ENCODE assay signal across 8 cellular contexts in the genomic region with DNA sequence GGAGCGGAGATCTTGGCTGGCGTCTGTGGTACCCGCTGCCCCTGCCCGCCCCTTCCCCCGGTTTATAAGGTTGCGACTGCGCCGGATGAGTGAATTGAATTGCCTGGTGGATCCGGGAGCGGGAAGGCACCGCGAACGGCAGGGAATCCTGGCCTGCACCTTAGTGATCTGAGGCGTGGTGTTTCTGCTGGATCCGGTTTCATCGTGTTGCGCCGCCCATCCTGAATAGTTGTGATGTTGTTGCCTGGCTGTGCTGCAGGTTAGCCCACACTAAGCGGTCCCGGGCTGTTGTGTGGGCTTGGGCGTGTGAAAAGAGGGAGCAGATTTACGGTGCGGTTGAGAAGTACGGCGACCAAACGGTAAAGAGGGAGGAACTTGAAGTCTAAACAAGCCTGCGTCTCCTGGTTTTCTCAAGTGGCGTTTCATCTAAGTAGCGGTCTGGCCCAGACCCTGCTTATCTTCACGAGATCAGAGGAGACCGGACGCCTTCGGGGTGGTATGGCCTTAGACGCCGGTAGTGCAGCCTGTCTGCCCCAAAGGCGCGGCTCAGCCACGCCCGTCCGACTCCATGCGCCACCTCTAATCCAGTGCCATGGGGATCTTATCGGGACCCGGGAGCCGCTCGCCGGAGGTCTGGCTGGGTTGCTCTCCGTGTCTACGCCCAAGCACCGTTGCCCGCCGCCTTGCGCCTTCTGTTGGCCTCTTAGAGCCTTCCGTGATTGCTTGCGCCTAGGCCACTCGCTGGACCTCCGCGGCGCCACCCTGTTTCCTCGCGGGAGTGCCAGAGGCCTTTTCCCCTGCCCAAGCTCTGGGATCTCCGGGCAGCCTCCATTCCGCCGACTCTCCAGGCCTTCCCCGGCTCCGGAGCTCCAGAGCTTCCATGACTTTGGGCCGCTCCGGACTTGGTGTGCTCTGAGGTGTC.
DNase-seq lines count a peak whose midpoint lies in the region; ATAC-seq, FAIRE-seq and TF ChIP-seq lines count a peak whose summit lies in the region.

No MANE protein-coding gene starts in this region.

- DNase-seq in DMS114 treated with DMSO at 0.1 percent for 48 hours (lab: John Stamatoyannopoulos, UW; ENCODE audit: unreplicated experiment): peak; percentile 66
- peak; percentile 75 for DNase-seq in HuH-7 (ENCODE audit: low spot score)
- peak in 2 of 3 donors; percentile 54 to 57 for DNase-seq in Peyer's patch
- DNase-seq in brain microvascular endothelial cell: peak; percentile 6
- peak; percentile 81 for DNase-seq in kidney
- DNase-seq in stimulated activated CD8-positive, alpha-beta memory T cell treated with anti-CD3 and anti-CD28 coated beads, Interleukin-4, amount 100 ng/mL, for 48 hours: peak; percentile 44
- DNase-seq in NCI-H187 treated with DMSO at 0.1 percent for 48 hours (lab: John Stamatoyannopoulos, UW): no peak

- ATAC-seq in HG03175 (IDR thresholded peaks at IDR 0.05; ENCODE audit: unreplicated experiment): no peak

- TF ChIP-seq CTCF in Peyer's patch (IDR thresholded peaks at IDR 0.05) (no peak), brain microvascular endothelial cell (IDR thresholded peaks at IDR 0.05; ENCODE audit: low read depth, low read length, missing control alignments) (no peak), kidney (IDR thresholded peaks at IDR 0.05; ENCODE audit: borderline replicate concordance, extremely low read depth, insufficient read depth) (no peak)

- intact Hi-C loops in kidney (cut with DNase I): no loop called here

- peaks cover 0 to 20% (median 16%) of the 10 kb centered on the region in 4 donors for H3K4me1 ChIP-seq in Peyer's patch
- peaks cover 11 to 17% of the 10 kb centered on the region in 2 donors for H3K4me1 ChIP-seq in kidney (ENCODE audit: control insufficient read depth in 1 of 2, insufficient read depth in 1 of 2, low read depth in 1 of 2, low read length in 2 of 2)

- in situ Hi-C loops in brain microvascular endothelial cell (cut with HindIII; ENCODE audit: low pct_ligation_motif_present, low sequenced_read_pairs): no loop called here

- H3K27me3 ChIP-seq in Peyer's patch (peaks cover 7 to 30% of the 10 kb centered on the region in 2 donors), brain microvascular endothelial cell (replicated peaks) (peaks cover 32% of the 10 kb centered on the region)

- H3K27ac ChIP-seq in Peyer's patch (no peak overlapping the region), brain microvascular endothelial cell (no peak overlapping the region), kidney (ENCODE audit: low read depth in 2 of 2, low read length in 2 of 2) (no peak overlapping the region)

- no peak overlapping the region for H3K9ac ChIP-seq in kidney (ENCODE audit: low read length in 2 of 2)

- H3K9me3 ChIP-seq in Peyer's patch: no peaks in the 10 kb centered on the region
- no peaks in the 10 kb centered on the region for H3K9me3 ChIP-seq in kidney (ENCODE audit: control insufficient read depth in 1 of 2, low read length in 2 of 2)

- H3K4me3 ChIP-seq in Peyer's patch (peak overlapping the region; percentile 21 to 55 (median 43)), brain microvascular endothelial cell (ENCODE audit: low read depth, low read length) (peak overlapping the region; percentile 59), kidney (ENCODE audit: low read length in 2 of 2) (peak overlapping the region; percentile 56 to 59)

- no peak for FAIRE-seq in kidney (lab: Jason Lieb, UNC)

- TF ChIP-seq POLR2A in Peyer's patch (IDR thresholded peaks at IDR 0.05): no peak

- no peaks in the 10 kb centered on the region for H3K36me3 ChIP-seq in Peyer's patch
- H3K36me3 ChIP-seq in brain microvascular endothelial cell (replicated peaks): no peaks in the 10 kb centered on the region
- H3K36me3 ChIP-seq in kidney (ENCODE audit: control insufficient read depth in 1 of 2, insufficient read depth in 2 of 2, low read length in 2 of 2): no peaks in the 10 kb centered on the region
